20 cellular contexts compared by ENCODE assay signal in the genomic region with DNA sequence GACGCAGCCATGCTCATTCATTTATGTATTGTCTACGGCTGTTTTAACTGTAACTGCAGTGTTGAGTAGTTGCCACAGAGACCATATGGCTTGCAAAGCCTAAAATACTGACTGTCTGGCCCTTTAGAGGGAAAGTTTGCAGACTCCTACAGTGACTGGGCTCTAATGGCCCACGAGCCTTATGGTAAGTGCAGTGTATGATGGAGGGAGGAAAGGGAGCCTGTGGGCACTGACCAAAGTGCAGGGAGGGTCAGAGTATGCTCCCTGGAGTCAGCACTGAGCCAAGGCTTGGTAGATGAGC. TPM values are rescaled to one million over a fixed set of nuclear protein-coding genes. Genes with fewer than 3 reads are reported as not detected.
DNase-seq lines count a peak whose midpoint lies in the region; TF ChIP-seq lines count a peak whose summit lies in the region.
"Had no signal": no experiment of that assay in that cellular context is flagged by ENCODE, and none has a peak within 500 bp of the region (broad histone marks: within the 10 kb centered on the region; RNA-seq: fewer than 3 reads in every experiment).

No MANE protein-coding gene starts in this region.

- H2AK5ac ChIP-seq in trophoblast cell (ENCODE audit: low read length) = no peak overlapping the region

- no peaks in the 10 kb centered on the region for H3K79me2 ChIP-seq in trophoblast cell (ENCODE audit: control insufficient read depth, insufficient read depth, low read length, poor library complexity)

- H2AFZ ChIP-seq in trophoblast cell (ENCODE audit: insufficient read depth, low read length, poor library complexity) = no peak overlapping the region

- H3K4me3 Mint-ChIP-seq in brain (no peak overlapping the region), nephron (no peak overlapping the region)
- H3K4me3 Mint-ChIP-seq: HFFc6 had no signal

- H3K27ac ChIP-seq in trophoblast cell (ENCODE audit: low read depth, low read length) = no peak overlapping the region
- H3K27ac ChIP-seq: SJCRH30 had no signal

- DNase-seq in NCI-H446 (lab: John Stamatoyannopoulos, UW) = peak; percentile 17 to 38
- no peak for DNase-seq in NCI-H446 treated with DMSO at 0.1 percent for 48 hours (lab: John Stamatoyannopoulos, UW)
- DNase-seq in NCI-H2227 treated with DMSO at 0.1 percent for 48 hours (lab: John Stamatoyannopoulos, UW) = no peak
- DNase-seq in trophoblast cell = no peak
- no peak for DNase-seq in dermis blood vessel endothelial cell
- DNase-seq: DMS53; GOT3; HFFc6; KG1; MM.1S; NCI-H2081; NCI-H226; NCI-H82; NK-92 treated with Interleukin-12 subunit alpha and Interleukin-12 subunit beta, amount 100 ng/mL, for 24 hours; PC-3; SJCRH30 had no signal

- H2BK120ac ChIP-seq in trophoblast cell (ENCODE audit: insufficient read depth, low read length, poor library complexity) = no peak overlapping the region

- no peak overlapping the region for H3K4me2 ChIP-seq in trophoblast cell (ENCODE audit: low read length)

- H3K9ac ChIP-seq in trophoblast cell (ENCODE audit: low read length) = no peak overlapping the region

- H3K9me3 Mint-ChIP-seq in brain (no peaks in the 10 kb centered on the region), nephron (no peaks in the 10 kb centered on the region)
- H3K9me3 Mint-ChIP-seq: HFFc6 had no signal

- no peak overlapping the region for H2BK12ac ChIP-seq in trophoblast cell (ENCODE audit: low read length)

- H3K27ac Mint-ChIP-seq in brain (peak overlapping the region in 4 of 5 experiments; percentile 38 to 68 (median 58)), nephron (peak overlapping the region; percentile 2 to 50 (median 12))
- H3K27ac Mint-ChIP-seq: HFFc6 had no signal

- no peaks in the 10 kb centered on the region for H3K27me3 ChIP-seq in trophoblast cell (ENCODE audit: insufficient read depth, low read length)
- H3K27me3 ChIP-seq: SJCRH30 had no signal

- H4K12ac ChIP-seq in trophoblast cell (ENCODE audit: low read depth, low read length) = no peak overlapping the region

- H3K18ac ChIP-seq in trophoblast cell (ENCODE audit: low read length) = no peak overlapping the region

- no peak overlapping the region for H3K4ac ChIP-seq in trophoblast cell (ENCODE audit: low read depth, low read length)

- no peaks in the 10 kb centered on the region for H3K9me3 ChIP-seq in trophoblast cell (ENCODE audit: insufficient read depth, low read depth, low read length)
- H3K9me3 ChIP-seq: HAP-1, SJCRH30 had no signal

- H2BK5ac ChIP-seq in trophoblast cell (ENCODE audit: low read depth, low read length, poor library complexity) = no peak overlapping the region

- no peak overlapping the region for H3K23ac ChIP-seq in trophoblast cell (ENCODE audit: low read length)

- H3K4me3 ChIP-seq in trophoblast cell (ENCODE audit: low read depth, low read length) = no peak overlapping the region
- H3K4me3 ChIP-seq: HAP-1, SJCRH30 had no signal

- no peaks in the 10 kb centered on the region for H3K36me3 Mint-ChIP-seq in brain
- no peaks in the 10 kb centered on the region for H3K36me3 Mint-ChIP-seq in nephron (ENCODE audit: low read depth)

- H3K4me1 ChIP-seq in trophoblast cell (ENCODE audit: control insufficient read depth in 1 of 2, insufficient read depth in 2 of 2, low read length in 2 of 2) = no peaks in the 10 kb centered on the region
- H3K4me1 ChIP-seq: HAP-1 had no signal

- H3K27me3 Mint-ChIP-seq in brain (peaks cover 8% of the 10 kb centered on the region), nephron (ENCODE audit: low read depth) (no peaks in the 10 kb centered on the region)

- H3K79me1 ChIP-seq in trophoblast cell (ENCODE audit: low read length) = no peaks in the 10 kb centered on the region

- no peaks in the 10 kb centered on the region for H3K36me3 ChIP-seq in trophoblast cell (ENCODE audit: control insufficient read depth in 1 of 2, insufficient read depth in 2 of 2, low read length in 2 of 2)
- H3K36me3 ChIP-seq: HAP-1, SJCRH30 had no signal

- TF ChIP-seq CTCF in brain (conservative IDR thresholded peaks at IDR 0.05) = no peak
- no peak for TF ChIP-seq CTCF in nephron (IDR thresholded peaks at IDR 0.05; ENCODE audit: unreplicated experiment in 3 of 3)

- no peak overlapping the region for H4K8ac ChIP-seq in trophoblast cell (ENCODE audit: low read depth, low read length)

- H4K91ac ChIP-seq in trophoblast cell (ENCODE audit: low read depth, low read length) = no peak overlapping the region

- no CpG with 5 or more reads among the region's 3 CpGs for WGBS in trophoblast cell (ENCODE audit: extremely low coverage, insufficient coverage, insufficient read length)

- H3K4me1 Mint-ChIP-seq in brain (peaks cover 38% of the 10 kb centered on the region), nephron (peaks cover 26% of the 10 kb centered on the region)

- H3K14ac ChIP-seq in trophoblast cell (ENCODE audit: low read length) = no peak overlapping the region

RNA-seq across cellular contexts. Expression of gene GDPD5, which starts 44.9 kb away (rescaled TPM):
- 18.9 TPM for polyA plus RNA-seq in brain (ENCODE audit: insufficient read depth, low read depth, low replicate concordance)
- 15.7 and 17.4 TPM in 2 replicates for polyA plus RNA-seq in trophoblast cell (2013)
- 37.4 and 40.7 TPM in 2 replicates for total RNA-seq in dermis blood vessel endothelial cell

RNA-seq across cellular contexts. Expression of gene KLHL35, which starts 47.8 kb away (rescaled TPM):
- polyA plus RNA-seq in brain (ENCODE audit: insufficient read depth, low read depth, low replicate concordance) = 12.1 TPM
- polyA plus RNA-seq in trophoblast cell (2013) = 0.08 and 0.10 TPM in 2 replicates
- total RNA-seq in dermis blood vessel endothelial cell = 0.85 and 1.5 TPM in 2 replicates
- total RNA-seq: A172, HFFc6, SJCRH30 had no signal

Comparison
In these comparisons a context has a peak if more than half of its experiments do, and no peak if none do; other contexts are left out.
1. DNase-seq: peak in NCI-H446 (2 of 2); none in NCI-H446 treated with DMSO at 0.1 percent for 48 hours (single experiment), NCI-H2227 treated with DMSO at 0.1 percent for 48 hours (single experiment), trophoblast cell (0 of 2) and dermis blood vessel endothelial cell (single experiment).